ENCODE assay signal across 18 cellular contexts in genomic region chr3:45580142-45580541, GRCh38.
"Had no signal": no experiment of that assay in that cellular context is flagged by ENCODE, and none has a peak within 500 bp of the region (broad histone marks: within the 10 kb centered on the region; RNA-seq: fewer than 3 reads in every experiment).

No MANE protein-coding gene starts in this region.

- DNase-seq: activated CD4-positive, alpha-beta T cell treated with anti-CD3 and anti-CD28 coated beads for 4 hours; activated CD8-positive, alpha-beta memory T cell treated with anti-CD3 and anti-CD28 coated beads, Interleukin-2, amount 50 U/mL, for 48 hours; activated CD8-positive, alpha-beta T cell treated with anti-CD3 and anti-CD28 coated beads for 36 hours; activated T-cell treated with anti-CD3 and anti-CD28 coated beads, Interleukin-2, amount 50 U/mL, for 1 hour; caudate nucleus; IMR-90; KG1; NCI-H1105; NCI-H1436; NCI-H1694 treated with DMSO at 0.1 percent for 48 hours; NCI-H2029 treated with DMSO at 0.1 percent for 48 hours; NCI-H446; NCI-H524; SIG-M5; T-helper 1 cell had no signal

- H3K36me3 Mint-ChIP-seq: activated naive CD4-positive, alpha-beta T cell treated with anti-CD3 and anti-CD28 coated beads, Interleukin-2, amount 50 U/mL, for 24 hours had no signal

- H3K9me3 ChIP-seq: breast epithelium had no signal

- H3K9me3 Mint-ChIP-seq: activated CD8-positive, alpha-beta T cell treated with anti-CD3 and anti-CD28 coated beads for 36 hours; activated naive CD4-positive, alpha-beta T cell treated with anti-CD3 and anti-CD28 coated beads, Interleukin-2, amount 50 U/mL, for 24 hours had no signal

- H3K27ac Mint-ChIP-seq: activated CD8-positive, alpha-beta T cell treated with anti-CD3 and anti-CD28 coated beads for 36 hours; activated naive CD4-positive, alpha-beta T cell treated with anti-CD3 and anti-CD28 coated beads, Interleukin-2, amount 50 U/mL, for 24 hours had no signal

- H3K4me3 ChIP-seq: breast epithelium, SK-N-MC had no signal

- H3K4me3 Mint-ChIP-seq: activated CD8-positive, alpha-beta T cell treated with anti-CD3 and anti-CD28 coated beads for 36 hours; activated naive CD4-positive, alpha-beta T cell treated with anti-CD3 and anti-CD28 coated beads, Interleukin-2, amount 50 U/mL, for 24 hours had no signal

- H3K27me3 Mint-ChIP-seq: activated CD8-positive, alpha-beta T cell treated with anti-CD3 and anti-CD28 coated beads for 36 hours; activated naive CD4-positive, alpha-beta T cell treated with anti-CD3 and anti-CD28 coated beads, Interleukin-2, amount 50 U/mL, for 24 hours had no signal

- H3K36me3 ChIP-seq: breast epithelium had no signal

- H3K27me3 ChIP-seq: breast epithelium had no signal

- H3K27ac ChIP-seq: breast epithelium, SK-N-MC had no signal
